8 cellular contexts compared by ENCODE assay signal in genomic region chr10:124744047-124744687, GRCh38. TPM values are rescaled to one million over a fixed set of nuclear protein-coding genes. Genes with fewer than 3 reads are reported as not detected.
A peak's percentile ranks its signal among the peaks of the same experiment; 100 is the strongest.
DNase-seq lines count a peak whose midpoint lies in the region; ATAC-seq and TF ChIP-seq lines count a peak whose summit lies in the region.

A gene with protein sequence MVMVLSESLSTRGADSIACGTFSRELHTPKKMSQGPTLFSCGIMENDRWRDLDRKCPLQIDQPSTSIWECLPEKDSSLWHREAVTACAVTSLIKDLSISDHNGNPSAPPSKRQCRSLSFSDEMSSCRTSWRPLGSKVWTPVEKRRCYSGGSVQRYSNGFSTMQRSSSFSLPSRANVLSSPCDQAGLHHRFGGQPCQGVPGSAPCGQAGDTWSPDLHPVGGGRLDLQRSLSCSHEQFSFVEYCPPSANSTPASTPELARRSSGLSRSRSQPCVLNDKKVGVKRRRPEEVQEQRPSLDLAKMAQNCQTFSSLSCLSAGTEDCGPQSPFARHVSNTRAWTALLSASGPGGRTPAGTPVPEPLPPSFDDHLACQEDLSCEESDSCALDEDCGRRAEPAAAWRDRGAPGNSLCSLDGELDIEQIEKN (minus strand): TSS chr10:124744378. CDS start chr10:124706713, 37,665 bp downstream.

- H3K27me3 ChIP-seq in right cardiac atrium (ENCODE audit: control insufficient read depth, insufficient read depth) (no peaks in the 10 kb centered on the region), uterus (no peaks in the 10 kb centered on the region)

- peak; percentile 38 to 74 for TF ChIP-seq POLR2A in uterus (IDR thresholded peaks at IDR 0.05)

- H3K27ac ChIP-seq in right cardiac atrium (ENCODE audit: low read length) (peak within 1 kb of the TSS; percentile 95), uterus (peak within 1 kb of the TSS; percentile 88 to 92)

- H3K36me3 ChIP-seq in uterus, result no peaks in the 10 kb centered on the region

- H3K9me3 ChIP-seq in right cardiac atrium (ENCODE audit: control insufficient read depth, low read length), result no peaks in the 10 kb centered on the region
- H3K9me3 ChIP-seq in uterus, result no peaks in the 10 kb centered on the region

- intact Hi-C loops in T-helper 2 cell treated with Interferon-gamma antibody and Interleukin-4, amounts not matched to agents 100 ng/mL and 5 ng/mL, for 36 hours (cut with micrococcal nuclease), result loop anchor here (1.0 to 5.0 kb wide), 5 partner anchors 48 to 282 kb away; partner anchors contain the start of genes ABRAXAS2 and LHPP
- intact Hi-C loops in right cardiac atrium (cut with DNase I) (loop anchor here in 3 of 4 donors (2.0 to 5.0 kb wide), 4 partner anchors 42 to 207 kb away; no protein-coding TSS in a partner anchor), uterus (cut with DNase I; ENCODE audit: low total_unique reads) (loop anchor here (5.0 kb wide), 1 partner anchor 212 kb away; no protein-coding TSS in a partner anchor)

- TF ChIP-seq CTCF in uterus (IDR thresholded peaks at IDR 0.05), result peak in 3 of 4 experiments; percentile 27 to 87 (median 58)

- H3K4me1 ChIP-seq in right cardiac atrium (ENCODE audit: control insufficient read depth, insufficient read depth, low read length) (peaks cover 5% of the 10 kb centered on the region), uterus (peaks cover 3 to 9% of the 10 kb centered on the region in 2 donors)

- peak; percentile 63 to 72 for ATAC-seq in right cardiac atrium

- WGBS in right cardiac atrium, result under 1% methylated on average over 105 of the region's 105 CpGs

- DNase-seq in GM04504 (ENCODE audit: low read depth) (peak; percentile 55), GOT3 (lab: John Stamatoyannopoulos, UW) (peak; percentile 41), LoVo (ENCODE audit: low spot score) (peak; percentile 88), anterior cingulate cortex (lab: John Stamatoyannopoulos, UW) (peak in 47 of 58 donors; percentile 38 to 86 (median 75)), right cardiac atrium (peak; percentile 87 to 95 (median 95)), pulmonary artery endothelial cell (ENCODE audit: low read depth, low spot score) (no peak), uterus (peak; percentile 72 to 82)

- peak within 1 kb of the TSS; percentile 79 for H3K4me3 ChIP-seq in right cardiac atrium (ENCODE audit: low read length)
- peak within 1 kb of the TSS; percentile 57 to 65 for H3K4me3 ChIP-seq in uterus

RNA-seq across cellular contexts. Expression of the gene that starts here (rescaled TPM):
- total RNA-seq in T-helper 2 cell treated with Interferon-gamma antibody and Interleukin-4, amounts not matched to agents 100 ng/mL and 5 ng/mL, for 36 hours, result 24.1 and 25.7 TPM in 2 replicates
- total RNA-seq in right cardiac atrium, result 10 to 100 TPM; 34.6 to 58.3 (median 49.8) TPM
- 39.5 TPM for polyA plus RNA-seq in right cardiac atrium
- 17.5 and 31.6 TPM in 2 replicates for total RNA-seq in pulmonary artery endothelial cell
- 10 to 100 TPM; 10.9 to 94.3 (median 67.8) TPM for total RNA-seq in uterus
